1 cellular context compared by ENCODE assay signal in the genomic region with DNA sequence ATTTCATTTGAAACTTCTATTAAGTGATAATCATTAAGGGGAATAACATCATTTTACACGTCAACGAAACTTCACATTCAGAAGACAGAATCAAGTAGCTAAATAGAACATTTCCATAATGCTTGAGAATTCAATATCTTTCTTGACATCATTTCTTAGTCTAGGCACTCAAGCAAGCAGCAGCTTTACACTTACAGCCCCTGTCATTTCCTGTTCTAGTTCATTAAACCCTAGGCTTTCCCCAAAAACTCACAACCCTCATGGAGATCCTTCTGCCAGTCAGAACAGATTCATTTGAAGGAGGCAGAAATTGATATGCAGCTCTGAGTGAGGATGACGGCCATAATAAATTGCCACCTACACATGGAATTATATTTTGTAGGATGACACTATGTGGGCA.
TF ChIP-seq lines count a peak whose summit lies in the region.

No MANE protein-coding gene starts in this region.

TF ChIP-seq in GM12878, 131 proteins besides CTCF, POLR2A, EP300 and RAD21 (continued from another document):
- TF ChIP-seq ZBTB11 (CRISPR knock-in tag; IDR thresholded peaks at IDR 0.05), result no peak
- 0 out of 2 replicates have a peak, but pooled peaks have one; percentile 11 for TF ChIP-seq RUNX3 (IDR thresholded peaks at IDR 0.05; ENCODE audit: low read length)
- 0 out of 2 replicates have a peak, but pooled peaks have one; percentile 14 for TF ChIP-seq CREB1 (IDR thresholded peaks at IDR 0.05; ENCODE audit: low read depth)
- no peak for TF ChIP-seq ZNF207 (IDR thresholded peaks at IDR 0.05; ENCODE audit: borderline replicate concordance)
- TF ChIP-seq ATF7 (IDR thresholded peaks at IDR 0.05; ENCODE audit: low read depth), result no peak
- TF ChIP-seq ZSCAN29 (IDR thresholded peaks at IDR 0.05), result no peak
- no peak for TF ChIP-seq TBL1XR1 (IDR thresholded peaks at IDR 0.05; ENCODE audit: low read depth, low read length)
- no peak for TF ChIP-seq KAT2A (conservative IDR thresholded peaks at IDR 0.05; ENCODE audit: control insufficient read depth, low read depth, low read length)
- TF ChIP-seq NR2F1 (conservative IDR thresholded peaks at IDR 0.05), result no peak
- no peak for TF ChIP-seq GABPA (IDR thresholded peaks at IDR 0.05; ENCODE audit: low read depth)
- no peak for TF ChIP-seq JUND (IDR thresholded peaks at IDR 0.05; ENCODE audit: low read depth, low read length)
